Comparison of ENCODE assay signal across 1 cellular context in genomic region chr12:109558374-109559199, GRCh38.
TF ChIP-seq lines count a peak whose summit lies in the region.

No MANE protein-coding gene starts in this region.

TF ChIP-seq in H1, 55 proteins besides CTCF, POLR2A, EP300 and RAD21:
- TF ChIP-seq CREB1 (IDR thresholded peaks at IDR 0.05) (no peak), SRF (IDR thresholded peaks at IDR 0.05; ENCODE audit: low read depth, low read length) (no peak), RNF2 (IDR thresholded peaks at IDR 0.05; ENCODE audit: borderline replicate concordance, low read depth, low read length, missing control alignments, poor library complexity, severe bottlenecking) (no peak), CHD2 (IDR thresholded peaks at IDR 0.05; ENCODE audit: low read length) (no peak), GTF2F1 (IDR thresholded peaks at IDR 0.05; ENCODE audit: borderline replicate concordance, low read depth, low read length) (no peak), E2F6 (IDR thresholded peaks at IDR 0.05) (no peak), HDAC2 (IDR thresholded peaks at IDR 0.05; ENCODE audit: borderline replicate concordance in 1 of 2, low read depth in 2 of 2, low read length in 2 of 2) (no peak), JUN (IDR thresholded peaks at IDR 0.05; ENCODE audit: low read depth, low read length) (no peak), ZNF274 (IDR thresholded peaks at IDR 0.05; ENCODE audit: borderline replicate concordance, extremely low read depth, low read length) (no peak), TAF1 (IDR thresholded peaks at IDR 0.05; ENCODE audit: low read depth, low read length) (no peak), ASH2L (IDR thresholded peaks at IDR 0.05; ENCODE audit: low read length) (no peak), POLR2AphosphoS5 (IDR thresholded peaks at IDR 0.05; ENCODE audit: low read depth, low read length) (no peak), EGR1 (IDR thresholded peaks at IDR 0.05; ENCODE audit: borderline replicate concordance, low read depth, low read length) (no peak), KDM4A (IDR thresholded peaks at IDR 0.05; ENCODE audit: low read depth, low read length, severe bottlenecking) (no peak)
